Comparison of ENCODE assay signal across 8 cellular contexts in the genomic region with DNA sequence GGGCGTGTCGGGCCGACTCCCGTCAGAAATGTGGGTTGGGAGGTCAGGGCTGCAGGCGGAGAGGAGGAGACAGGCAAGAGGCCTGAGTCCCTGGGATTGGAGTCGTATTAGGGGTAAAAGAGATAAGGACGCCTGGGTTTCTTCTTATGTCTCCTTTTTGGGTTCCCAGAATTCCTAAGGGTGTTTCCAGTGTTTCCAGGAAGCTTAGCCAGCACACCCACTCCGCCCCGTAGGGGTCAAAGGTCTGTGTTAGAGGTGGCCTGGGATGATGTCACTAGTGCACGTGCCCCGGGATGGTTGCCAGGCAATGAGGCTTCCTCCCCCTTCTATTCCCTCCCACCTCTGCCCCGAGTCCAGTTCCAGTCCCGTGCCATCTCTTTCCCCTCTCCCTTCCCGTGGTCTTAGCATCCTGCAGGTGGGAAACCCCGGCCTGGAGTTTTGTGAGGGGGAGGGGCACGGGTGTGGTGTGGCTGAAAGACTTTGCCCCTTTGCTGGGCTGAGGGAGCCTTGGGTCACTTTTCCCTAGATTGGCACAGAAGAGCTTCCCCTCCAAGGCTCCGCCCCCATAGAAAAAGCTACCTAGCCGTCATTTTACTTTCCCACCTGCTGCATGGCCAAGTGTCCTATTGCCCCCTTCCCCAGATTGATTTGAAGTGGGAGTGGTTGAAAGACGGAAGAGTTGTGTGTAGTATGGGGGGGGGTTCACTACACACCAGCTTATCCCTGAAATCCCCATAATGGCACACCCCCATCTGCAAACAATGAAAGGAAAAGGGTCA. TPM values are rescaled to one million over a fixed set of nuclear protein-coding genes. Genes with fewer than 3 reads are reported as not detected.
DNase-seq lines count a peak whose midpoint lies in the region; ATAC-seq and TF ChIP-seq lines count a peak whose summit lies in the region.

No MANE protein-coding gene starts in this region.

- H3K9me2 ChIP-seq in DOHH2 (replicated peaks; ENCODE audit: control insufficient read depth, low read length) (no peaks in the 10 kb centered on the region), MM.1S (replicated peaks; ENCODE audit: insufficient read depth, low read length) (no peaks in the 10 kb centered on the region), neural cell (ENCODE audit: insufficient read depth, low read length) (no peaks in the 10 kb centered on the region)

- ATAC-seq in gastroesophageal sphincter (peak; percentile 11), HG02981 (IDR thresholded peaks at IDR 0.05; ENCODE audit: unreplicated experiment) (no peak)

- H3K4me1 ChIP-seq in DOHH2 (ENCODE audit: control insufficient read depth, low read length) (peaks cover 53% of the 10 kb centered on the region), MM.1S (ENCODE audit: low read length) (peaks cover 39% of the 10 kb centered on the region), gastroesophageal sphincter (peaks cover 6 to 70% (median 49%) of the 10 kb centered on the region in 3 donors), tibial nerve (peaks cover 0 to 62% (median 43%) of the 10 kb centered on the region in 4 donors)

- H3K27ac Mint-ChIP-seq in activated naive CD4-positive, alpha-beta T cell treated with anti-CD3 and anti-CD28 coated beads, Interleukin-2, amount 50 U/mL, for 24 hours, result peak overlapping the region; percentile 91

- H3K4me3 ChIP-seq in DOHH2 (ENCODE audit: low read length), result peak overlapping the region; percentile 78
- H3K4me3 ChIP-seq in MM.1S (ENCODE audit: low read length), result peak overlapping the region; percentile 93
- H3K4me3 ChIP-seq in gastroesophageal sphincter, result peak overlapping the region; percentile 81 to 86
- H3K4me3 ChIP-seq in neural cell (ENCODE audit: low read length), result peak overlapping the region; percentile 82
- H3K4me3 ChIP-seq in tibial nerve, result peak overlapping the region; percentile 65 to 86 (median 75)

- H3F3A ChIP-seq in DOHH2 (ENCODE audit: control insufficient read depth, insufficient read depth), result peaks cover 36% of the 10 kb centered on the region
- peaks cover 37% of the 10 kb centered on the region for H3F3A ChIP-seq in MM.1S (ENCODE audit: insufficient read depth, low read length)
- H3F3A ChIP-seq in neural cell (ENCODE audit: insufficient read depth, low read length, poor library complexity, severe bottlenecking), result peaks cover 15% of the 10 kb centered on the region

- TF ChIP-seq POLR2A in gastroesophageal sphincter (IDR thresholded peaks at IDR 0.05) (no peak), tibial nerve (IDR thresholded peaks at IDR 0.05) (peak; percentile 19 to 90)

- H3K27me3 ChIP-seq in DOHH2 (ENCODE audit: control insufficient read depth, low read length), result peaks cover 6% of the 10 kb centered on the region; the same call in 1 of the 2 replicates
- H3K27me3 ChIP-seq in MM.1S (replicated peaks; ENCODE audit: insufficient read depth, low read length), result peaks cover 17% of the 10 kb centered on the region
- H3K27me3 ChIP-seq in gastroesophageal sphincter, result no peaks in the 10 kb centered on the region
- no peaks in the 10 kb centered on the region for H3K27me3 ChIP-seq in neural cell (ENCODE audit: insufficient read depth, low read depth, low read length)
- H3K27me3 ChIP-seq in tibial nerve, result no peaks in the 10 kb centered on the region

- no peaks in the 10 kb centered on the region for H4K20me1 ChIP-seq in DOHH2 (ENCODE audit: control insufficient read depth, insufficient read depth, low read depth, low read length)
- no peaks in the 10 kb centered on the region for H4K20me1 ChIP-seq in MM.1S (ENCODE audit: insufficient read depth, low read length)
- H4K20me1 ChIP-seq in neural cell (ENCODE audit: insufficient read depth), result peaks cover 5% of the 10 kb centered on the region

- peaks cover 47% of the 10 kb centered on the region for H3K79me2 ChIP-seq in DOHH2 (ENCODE audit: control insufficient read depth, low read length)
- no peaks in the 10 kb centered on the region for H3K79me2 ChIP-seq in MM.1S (ENCODE audit: low read length)
- H3K79me2 ChIP-seq in neural cell (replicated peaks; ENCODE audit: insufficient read depth, low read length), result peaks cover 41% of the 10 kb centered on the region

- H3K9me3 Mint-ChIP-seq in activated naive CD4-positive, alpha-beta T cell treated with anti-CD3 and anti-CD28 coated beads, Interleukin-2, amount 50 U/mL, for 24 hours, result no peaks in the 10 kb centered on the region

- H3K9ac ChIP-seq in MM.1S (ENCODE audit: low read length) (peak overlapping the region; percentile 77), neural cell (ENCODE audit: low read length) (peak overlapping the region; percentile 98)

- H3K9me3 ChIP-seq in DOHH2 (ENCODE audit: control insufficient read depth, insufficient read depth, low read length) (no peaks in the 10 kb centered on the region), MM.1S (replicated peaks; ENCODE audit: insufficient read depth, low read length) (no peaks in the 10 kb centered on the region), gastroesophageal sphincter (no peaks in the 10 kb centered on the region), neural cell (ENCODE audit: low read length) (no peaks in the 10 kb centered on the region), tibial nerve (no peaks in the 10 kb centered on the region)

- H3K27me3 Mint-ChIP-seq in activated naive CD4-positive, alpha-beta T cell treated with anti-CD3 and anti-CD28 coated beads, Interleukin-2, amount 50 U/mL, for 24 hours, result no peaks in the 10 kb centered on the region

- no peak for TF ChIP-seq EP300 in gastroesophageal sphincter (IDR thresholded peaks at IDR 0.05)
- TF ChIP-seq EP300 in neural cell (conservative IDR thresholded peaks at IDR 0.05; ENCODE audit: poor library complexity, severe bottlenecking), result peak; percentile 88
- TF ChIP-seq EP300 in tibial nerve (IDR thresholded peaks at IDR 0.05), result peak; percentile 93 to 94

- H3K36me3 ChIP-seq in DOHH2 (ENCODE audit: control insufficient read depth, low read length), result peaks cover 32% of the 10 kb centered on the region
- no peaks in the 10 kb centered on the region for H3K36me3 ChIP-seq in MM.1S (replicated peaks; ENCODE audit: insufficient read depth, low read length)
- peaks cover 0 to 14% of the 10 kb centered on the region in 2 donors for H3K36me3 ChIP-seq in gastroesophageal sphincter
- no peaks in the 10 kb centered on the region for H3K36me3 ChIP-seq in neural cell (ENCODE audit: insufficient read depth, low read length)
- no peaks in the 10 kb centered on the region for H3K36me3 ChIP-seq in tibial nerve

- DNase-seq in MM.1S, result peak; percentile 58
- peak; percentile 86 for DNase-seq in RPMI7951 (ENCODE audit: low read depth)
- peak; percentile 94 to 98 for DNase-seq in tibial nerve (ENCODE audit: low spot score in 2 of 2)

- H3K27ac ChIP-seq in DOHH2 (ENCODE audit: low read depth, low read length), result peak overlapping the region; percentile 89
- peak overlapping the region; percentile 92; the same call in 1 of the 2 replicates for H3K27ac ChIP-seq in MM.1S (ENCODE audit: low read length)
- H3K27ac ChIP-seq in gastroesophageal sphincter, result peak overlapping the region; percentile 94 to 99 (median 96)
- H3K27ac ChIP-seq in neural cell (ENCODE audit: low read length), result peak overlapping the region; percentile 96
- H3K27ac ChIP-seq in tibial nerve, result peak overlapping the region; percentile 96 to 99 (median 98)

- H3K4me1 Mint-ChIP-seq in activated naive CD4-positive, alpha-beta T cell treated with anti-CD3 and anti-CD28 coated beads, Interleukin-2, amount 50 U/mL, for 24 hours, result peaks cover 55% of the 10 kb centered on the region

- H3K4me2 ChIP-seq in DOHH2 (ENCODE audit: low read length) (peak overlapping the region; percentile 93), MM.1S (ENCODE audit: low read depth, low read length) (peak overlapping the region; percentile 100), neural cell (ENCODE audit: low read length) (peak overlapping the region; percentile 100)

- peak overlapping the region; percentile 88 for H3K4me3 Mint-ChIP-seq in activated naive CD4-positive, alpha-beta T cell treated with anti-CD3 and anti-CD28 coated beads, Interleukin-2, amount 50 U/mL, for 24 hours

- WGBS in gastroesophageal sphincter (ENCODE audit: low coverage in 1 of 2), 2 donors, result 0 to 6% methylated on average over 6 to 7 of the region's 19 CpGs
- 1 to 2% methylated on average over 18 to 19 of the region's 19 CpGs for WGBS in tibial nerve, 2 donors

- no peak for TF ChIP-seq RAD21 in neural cell (conservative IDR thresholded peaks at IDR 0.05)

- H2AFZ ChIP-seq in MM.1S (ENCODE audit: low read length), result peak overlapping the region; percentile 89
- no peak overlapping the region for H2AFZ ChIP-seq in neural cell (ENCODE audit: low read depth, low read length)

- peaks cover 4% of the 10 kb centered on the region for H3K36me3 Mint-ChIP-seq in activated naive CD4-positive, alpha-beta T cell treated with anti-CD3 and anti-CD28 coated beads, Interleukin-2, amount 50 U/mL, for 24 hours

- TF ChIP-seq CTCF in DOHH2 (IDR thresholded peaks at IDR 0.05; ENCODE audit: low read depth, low read length, poor library complexity, severe bottlenecking), result no peak
- no peak for TF ChIP-seq CTCF in MM.1S (IDR thresholded peaks at IDR 0.05; ENCODE audit: low read length)
- no peak for TF ChIP-seq CTCF in gastroesophageal sphincter (IDR thresholded peaks at IDR 0.05)
- TF ChIP-seq CTCF in neural cell (IDR thresholded peaks at IDR 0.05; ENCODE audit: poor library complexity, severe bottlenecking), result no peak
- peak in 2 of 5 experiments; percentile 61 to 62 for TF ChIP-seq CTCF in tibial nerve (IDR thresholded peaks at IDR 0.05)

RNA-seq across cellular contexts. Expression of gene KDM6B, which starts 2.8 kb away (rescaled TPM):
- total RNA-seq in RPMI7951 (2014; rRNA removed; shearing (Covaris generic)), result 0.20 and 0.48 TPM in 2 replicates
- total RNA-seq in gastroesophageal sphincter (10 to 100 TPM in 3 of 4 donors, 1 to 10 TPM in 1; 5.7 to 16.2 (median 15.6) TPM), tibial nerve (10 to 100 TPM in 2 of 4 donors, 1 to 10 TPM in 2; 7.5 to 10.8 (median 9.7) TPM)
- polyA plus RNA-seq in neural cell, result 2.5 and 4.4 TPM in 2 replicates
- polyA minus RNA-seq in neural cell, result 20.0 and 20.7 TPM in 2 replicates

RNA-seq across cellular contexts. Expression of gene TMEM88, which starts 18.1 kb away (rescaled TPM):
- not detected in 2 replicates for total RNA-seq in RPMI7951 (2014; rRNA removed; shearing (Covaris generic))
- total RNA-seq in gastroesophageal sphincter (10 to 100 TPM in 3 of 4 donors, 1 to 10 TPM in 1; 6.5 to 41.6 (median 29.6) TPM), tibial nerve (10 to 100 TPM in 3 of 4 donors, 1 to 10 TPM in 1; 9.2 to 41.7 (median 25.6) TPM)
- polyA plus RNA-seq in neural cell, result 4.2 and 6.7 TPM in 2 replicates
- 1.4 and 1.5 TPM in 2 replicates for polyA minus RNA-seq in neural cell

RNA-seq across cellular contexts. Expression of gene NAA38, which starts 20.6 kb away (rescaled TPM):
- 94.4 and 110 TPM in 2 replicates for total RNA-seq in RPMI7951 (2014; rRNA removed; shearing (Covaris generic))
- 10 to 100 TPM; 60.5 to 84.7 (median 69.8) TPM for total RNA-seq in gastroesophageal sphincter
- polyA plus RNA-seq in neural cell, result 99.5 and 110 TPM in 2 replicates
- polyA minus RNA-seq in neural cell, result 27.0 and 30.9 TPM in 2 replicates
- total RNA-seq in tibial nerve, result 100 to 1,000 TPM; 104 to 198 (median 167) TPM

RNA-seq across cellular contexts. Expression of gene CYB5D1, which starts 21.0 kb away (rescaled TPM):
- 5.7 and 6.1 TPM in 2 replicates for total RNA-seq in RPMI7951 (2014; rRNA removed; shearing (Covaris generic))
- total RNA-seq in gastroesophageal sphincter, result 10 to 100 TPM; 12.0 to 18.7 (median 13.7) TPM
- 21.1 and 30.4 TPM in 2 replicates for polyA plus RNA-seq in neural cell
- 25.8 and 27.8 TPM in 2 replicates for polyA minus RNA-seq in neural cell
- total RNA-seq in tibial nerve, result 10 to 100 TPM in 2 of 4 donors, 1 to 10 TPM in 2; 9.4 to 13.6 (median 11.1) TPM

RNA-seq across cellular contexts. Expression of gene CHD3, which starts 51.8 kb away (rescaled TPM):
- 20.3 and 30.8 TPM in 2 replicates for total RNA-seq in RPMI7951 (2014; rRNA removed; shearing (Covaris generic))
- total RNA-seq in gastroesophageal sphincter, result 100 to 1,000 TPM in 3 of 4 donors, 10 to 100 TPM in 1; 56.7 to 134 (median 120) TPM
- 115 and 159 TPM in 2 replicates for polyA plus RNA-seq in neural cell
- 296 and 321 TPM in 2 replicates for polyA minus RNA-seq in neural cell
- 100 to 1,000 TPM in 3 of 4 donors, 10 to 100 TPM in 1; 80.4 to 202 (median 125) TPM for total RNA-seq in tibial nerve

Comparison
In these comparisons a context has a peak if more than half of its experiments do, and no peak if none do; other contexts are left out.
1. POLR2A ChIP-seq: peak in tibial nerve (2 of 2); none in gastroesophageal sphincter (0 of 2).
2. Peak in every context shown above with its lines, with median percentiles within 50 percentile points of each other: H3K27ac ChIP-seq, H3K4me2 ChIP-seq, H3K4me3 ChIP-seq and DNase-seq.